ENCODE assay signal across 8 cellular contexts in the genomic region with DNA sequence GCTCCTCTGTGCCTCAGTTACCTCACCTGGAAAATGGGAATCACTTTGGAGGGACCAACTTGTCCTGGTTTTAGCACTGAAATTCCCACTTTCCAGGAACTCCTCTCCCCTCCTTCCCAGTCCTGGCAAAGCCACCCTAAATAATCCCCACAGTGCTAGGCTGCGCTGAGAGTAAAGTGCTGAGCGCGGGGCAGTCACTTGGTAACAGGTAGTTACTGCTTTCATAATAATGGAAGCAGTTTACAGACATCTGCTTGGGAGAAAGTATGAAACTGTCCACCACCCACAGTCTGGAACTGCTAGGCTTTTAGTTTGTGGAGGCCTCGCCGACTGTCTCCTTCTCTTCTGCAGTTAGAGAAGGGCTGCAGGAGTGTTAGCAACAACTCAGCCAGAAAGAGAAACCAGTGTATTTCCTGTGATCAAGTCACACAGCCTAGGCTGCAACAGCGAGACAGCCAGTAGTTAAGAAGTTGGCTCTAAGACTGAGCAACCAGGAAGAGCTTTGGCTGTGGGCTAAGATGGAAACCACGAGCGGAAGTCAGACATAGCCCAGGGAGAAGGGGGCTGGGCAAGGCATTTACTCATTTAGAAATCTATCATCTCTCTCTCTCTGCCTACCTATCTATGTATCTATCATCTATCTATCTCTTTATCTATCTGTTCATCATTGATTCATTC. TPM values are rescaled to one million over a fixed set of nuclear protein-coding genes. Genes with fewer than 3 reads are reported as not detected.
DNase-seq lines count a peak whose midpoint lies in the region; ATAC-seq and TF ChIP-seq lines count a peak whose summit lies in the region.

No MANE protein-coding gene starts in this region.

- peaks cover 23% of the 10 kb centered on the region for H3K9me3 Mint-ChIP-seq in activated naive CD4-positive, alpha-beta T cell treated with anti-CD3 and anti-CD28 coated beads, Interleukin-2, amount 10 ng/mL, durations not matched to agents 7 days and 5 days

- H3K36me3 Mint-ChIP-seq in activated naive CD4-positive, alpha-beta T cell treated with anti-CD3 and anti-CD28 coated beads, Interleukin-2, amount 10 ng/mL, durations not matched to agents 7 days and 5 days: peaks cover 18% of the 10 kb centered on the region

- H3K27me3 ChIP-seq in stomach: peaks cover 0 to 8% (median 0%) of the 10 kb centered on the region in 3 donors

- ATAC-seq in GM18505 (IDR thresholded peaks at IDR 0.05; ENCODE audit: unreplicated experiment) (peak; percentile 86), HG02852 (IDR thresholded peaks at IDR 0.05; ENCODE audit: unreplicated experiment) (peak; percentile 96), mucosa of descending colon (peak; percentile 88)

- peaks cover 75% of the 10 kb centered on the region for H3K4me1 Mint-ChIP-seq in activated naive CD4-positive, alpha-beta T cell treated with anti-CD3 and anti-CD28 coated beads, Interleukin-2, amount 10 ng/mL, durations not matched to agents 7 days and 5 days

- H3K9me3 ChIP-seq in mucosa of descending colon (no peaks in the 10 kb centered on the region), stomach (no peaks in the 10 kb centered on the region)

- peak overlapping the region; percentile 55 for H3K4me3 Mint-ChIP-seq in activated naive CD4-positive, alpha-beta T cell treated with anti-CD3 and anti-CD28 coated beads, Interleukin-2, amount 10 ng/mL, durations not matched to agents 7 days and 5 days

- H3K27ac ChIP-seq in stomach: peak overlapping the region; percentile 29 to 76 (median 61)

- no peaks in the 10 kb centered on the region for H3K4me1 ChIP-seq in mucosa of descending colon (ENCODE audit: low read depth)
- H3K4me1 ChIP-seq in stomach: peaks cover 4 to 29% (median 13%) of the 10 kb centered on the region in 4 donors

- CTCF ChIA-PET in activated naive CD4-positive, alpha-beta T cell treated with anti-CD3 and anti-CD28 coated beads, Interleukin-2, amount 10 ng/mL, durations not matched to agents 7 days and 5 days (lab: Charles Lee): interaction anchor here (0.8 to 2.2 kb wide), 5 partner anchors 11 to 71 kb away, joined by 3 to 8 read pairs (median 5); no protein-coding TSS in a partner anchor

- peak overlapping the region; percentile 98 for H3K27ac Mint-ChIP-seq in activated naive CD4-positive, alpha-beta T cell treated with anti-CD3 and anti-CD28 coated beads, Interleukin-2, amount 10 ng/mL, durations not matched to agents 7 days and 5 days

- no peak for TF ChIP-seq EP300 in stomach (IDR thresholded peaks at IDR 0.05)

- peak; percentile 89 for DNase-seq in RPMI8226
- DNase-seq in activated naive CD4-positive, alpha-beta T cell treated with anti-CD3 and anti-CD28 coated beads, Interleukin-2, amount 10 ng/mL, durations not matched to agents 7 days and 5 days: peak; percentile 90
- peak in 1 of 3 donors; percentile 71 for DNase-seq in mucosa of descending colon
- peak; percentile 50 for DNase-seq in stomach
- no peak for DNase-seq in GOT3 (lab: John Stamatoyannopoulos, UW)
- no peak for DNase-seq in NCI-H2196 treated with DMSO at 0.1 percent for 48 hours (lab: John Stamatoyannopoulos, UW; ENCODE audit: unreplicated experiment)

- no peaks in the 10 kb centered on the region for H3K36me3 ChIP-seq in mucosa of descending colon (ENCODE audit: low read depth)
- H3K36me3 ChIP-seq in stomach: no peaks in the 10 kb centered on the region

- intact Hi-C loops in mucosa of descending colon (cut with DNase I, micrococcal nuclease): no loop called here
- intact Hi-C loops in stomach (cut with DNase I; ENCODE audit: low total_unique reads): no loop called here

- 54 to 70% (median 70%) methylated on average over 8 of the region's 8 CpGs for WGBS in stomach, 5 donors

- no peak for TF ChIP-seq CTCF in mucosa of descending colon (IDR thresholded peaks at IDR 0.05)
- TF ChIP-seq CTCF in stomach (IDR thresholded peaks at IDR 0.05): no peak

- no peak overlapping the region for H3K4me3 ChIP-seq in mucosa of descending colon
- H3K4me3 ChIP-seq in stomach: no peak overlapping the region

- TF ChIP-seq POLR2A in GM18505 (IDR thresholded peaks at IDR 0.05; ENCODE audit: borderline replicate concordance, extremely low read depth, insufficient read depth, insufficient read length): peak; percentile 55
- no peak for TF ChIP-seq POLR2A in stomach (IDR thresholded peaks at IDR 0.05)

- H3K27me3 Mint-ChIP-seq in activated naive CD4-positive, alpha-beta T cell treated with anti-CD3 and anti-CD28 coated beads, Interleukin-2, amount 10 ng/mL, durations not matched to agents 7 days and 5 days: peaks cover 6% of the 10 kb centered on the region

RNA-seq across cellular contexts. Expression of a gene that starts 30.8 kb away (rescaled TPM):
- total RNA-seq in mucosa of descending colon (10 to 100 TPM; 44.4 to 67.0 (median 56.8) TPM), stomach (10 to 100 TPM in 4 of 5 donors, 1 to 10 TPM in 1; 4.1 to 65.9 (median 31.6) TPM)
- 1 to 10 TPM; 3.1 to 4.7 (median 4.2) TPM for polyA plus RNA-seq in stomach

Comparison
In these comparisons a context has a peak if more than half of its experiments do, and no peak if none do; other contexts are left out.
1. DNase-seq: peak in RPMI8226 (single experiment), activated naive CD4-positive, alpha-beta T cell treated with anti-CD3 and anti-CD28 coated beads, Interleukin-2, amount 10 ng/mL, durations not matched to agents 7 days and 5 days (single experiment) and stomach (single experiment); none in GOT3 (single experiment) and NCI-H2196 treated with DMSO at 0.1 percent for 48 hours (single experiment).
2. Peak in every context shown above with its lines, with median percentiles within 50 percentile points of each other: ATAC-seq.